ENCODE assay signal across 12 cellular contexts in genomic region chr15:28896944-28897343, GRCh38. TPM values are rescaled to one million over a fixed set of nuclear protein-coding genes. Genes with fewer than 3 reads are reported as not detected.
DNase-seq lines count a peak whose midpoint lies in the region; ATAC-seq and TF ChIP-seq lines count a peak whose summit lies in the region.
"Had no signal": no experiment of that assay in that cellular context is flagged by ENCODE, and none has a peak within 500 bp of the region (broad histone marks: within the 10 kb centered on the region; RNA-seq: fewer than 3 reads in every experiment).

No MANE protein-coding gene starts in this region.

- H3K27ac ChIP-seq in RWPE2 (ENCODE audit: poor library complexity, severe bottlenecking), result no peak overlapping the region

- ATAC-seq in RWPE2 (ENCODE audit: low read depth) (peak; percentile 69), omental fat pad (ENCODE audit: low FRiP score) (no peak)
- ATAC-seq: GM23338 had no signal

- H3K4me3 ChIP-seq in RWPE2 (ENCODE audit: severe bottlenecking) (no peak overlapping the region), epithelial cell of esophagus (ENCODE audit: low read length) (no peak overlapping the region)
- H3K4me3 ChIP-seq: GM23338 had no signal

- no peaks in the 10 kb centered on the region for H3K36me3 ChIP-seq in RWPE2 (ENCODE audit: low read depth)

- no peaks in the 10 kb centered on the region for H3K9me3 ChIP-seq in RWPE2 (ENCODE audit: severe bottlenecking)

- H3K27me3 ChIP-seq in RWPE2 (ENCODE audit: insufficient read depth, poor library complexity, severe bottlenecking), result no peaks in the 10 kb centered on the region

- DNase-seq in H4 (ENCODE audit: low spot score) (peak; percentile 74), RWPE2 (ENCODE audit: low spot score) (no peak), epithelial cell of esophagus (ENCODE audit: low read depth) (peak; percentile 54), renal cortical epithelial cell (ENCODE audit: low read depth) (peak; percentile 40), omental fat pad (ENCODE audit: low spot score) (no peak), NCI-H1417 treated with DMSO at 0.1 percent for 48 hours (lab: John Stamatoyannopoulos, UW) (no peak), islet precursor cell (no peak), NCI-H128 (lab: John Stamatoyannopoulos, UW; ENCODE audit: unreplicated experiment) (no peak)
- DNase-seq: activated T-cell treated with anti-CD3 and anti-CD28 coated beads, Interleukin-2, amount 50 U/mL, for 1 hour; stimulated activated CD4-positive, alpha-beta T cell treated with anti-CD3 and anti-CD28 coated beads, Interleukin-2, amount 100 ng/mL, for 48 hours had no signal

- H3K4me1 ChIP-seq in RWPE2 (ENCODE audit: insufficient read depth, poor library complexity, severe bottlenecking), result peaks cover 12% of the 10 kb centered on the region

- TF ChIP-seq CTCF in RWPE2 (IDR thresholded peaks at IDR 0.05; ENCODE audit: poor library complexity, severe bottlenecking), result no peak
- no peak for TF ChIP-seq CTCF in epithelial cell of esophagus (IDR thresholded peaks at IDR 0.05; ENCODE audit: insufficient read depth, low read depth, low read length, missing control alignments)
- TF ChIP-seq CTCF in omental fat pad (IDR thresholded peaks at IDR 0.05), result no peak

RNA-seq across cellular contexts. Expression of gene APBA2, which starts 11.2 kb away (rescaled TPM):
- 13.2 and 17.7 TPM in 2 replicates for total RNA-seq in H4 (2014; rRNA removed; shearing (Covaris generic))
- total RNA-seq in renal cortical epithelial cell (8.5 and 11.7 TPM in 2 replicates), omental fat pad (1 to 10 TPM in 3 of 4 donors, under 1 TPM in 1; 0.93 to 4.3 (median 2.6) TPM)

RNA-seq across cellular contexts. Expression of gene GOLGA6L7, which starts 48.5 kb away (rescaled TPM):
- not detected in 2 replicates for total RNA-seq in H4 (2014; rRNA removed; shearing (Covaris generic))
- total RNA-seq in renal cortical epithelial cell, result not detected in 2 replicates
- total RNA-seq in omental fat pad, result not detected
- total RNA-seq: GM23338, subcutaneous adipose tissue had no signal

Comparison
In these comparisons a context has a peak if more than half of its experiments do, and no peak if none do; other contexts are left out.
1. DNase-seq: peak in H4 (single experiment), epithelial cell of esophagus (single experiment) and renal cortical epithelial cell (single experiment); none in RWPE2 (single experiment), omental fat pad (single experiment), NCI-H1417 treated with DMSO at 0.1 percent for 48 hours (single experiment), islet precursor cell (single experiment) and NCI-H128 (single experiment).